Comparison of ENCODE assay signal across 8 cellular contexts in genomic region chr3:131794766-131795381, GRCh38.
DNase-seq lines count a peak whose midpoint lies in the region; ATAC-seq, FAIRE-seq and TF ChIP-seq lines count a peak whose summit lies in the region.

No MANE protein-coding gene starts in this region.

- no peak overlapping the region for H2AFZ ChIP-seq in HepG2 (ENCODE audit: low read length)

- H3K4me1 ChIP-seq in Panc1 (ENCODE audit: control insufficient read depth, insufficient read depth, low read length) = no peaks in the 10 kb centered on the region
- H3K4me1 ChIP-seq in HepG2 (ENCODE audit: insufficient read depth, low read length) = no peaks in the 10 kb centered on the region
- H3K4me1 ChIP-seq in thoracic aorta (ENCODE audit: control insufficient read depth in 1 of 2, low read depth in 2 of 2) = peaks cover 2 to 6% of the 10 kb centered on the region in 2 donors

- H3K27me3 ChIP-seq in Panc1 (ENCODE audit: control insufficient read depth, insufficient read depth, low read length) (0 out of 2 replicates have a peak, but pooled peaks cover 3% of the 10 kb centered on the region), HepG2 (ENCODE audit: control insufficient read depth in 1 of 2, insufficient read depth in 2 of 2, low read length in 2 of 2) (no peaks in the 10 kb centered on the region), thoracic aorta (replicated peaks; ENCODE audit: insufficient read depth) (no peaks in the 10 kb centered on the region)

- 22% methylated on average over 5 of the region's 5 CpGs for WGBS in HepG2 (ENCODE audit: low lambda C conversion rate)

- TF ChIP-seq POLR2A in HepG2 (IDR thresholded peaks at IDR 0.05; ENCODE audit: insufficient read depth in 1 of 2, low read depth in 2 of 2, low read length in 2 of 2) = no peak

- TF ChIP-seq CTCF in Panc1 (IDR thresholded peaks at IDR 0.05) (peak; percentile 86), coronary artery (IDR thresholded peaks at IDR 0.05) (peak; percentile 61), HepG2 (CRISPR knock-in tag; IDR thresholded peaks at IDR 0.05) (peak; percentile 79), thoracic aorta (IDR thresholded peaks at IDR 0.05) (peak; percentile 79)

- no peak overlapping the region for H3K4me3 ChIP-seq in Panc1 (ENCODE audit: low read depth in 2 of 2, low read length in 2 of 2)
- H3K4me3 ChIP-seq in coronary artery = no peak overlapping the region
- no peak overlapping the region for H3K4me3 ChIP-seq in HepG2 (replicated peaks in 1 of 3; ENCODE audit: insufficient read depth in 1 of 3, low read depth in 2 of 3, low read length in 3 of 3)
- H3K4me3 ChIP-seq in thoracic aorta = no peak overlapping the region

- peak; percentile 61 for FAIRE-seq in HepG2 (lab: Jason Lieb, UNC)

- no peak overlapping the region for H3K4me3 Mint-ChIP-seq in activated CD4-positive, alpha-beta T cell treated with anti-CD3 and anti-CD28 coated beads, Interleukin-2, amount 10 ng/mL, durations not matched to agents 24 days and 14 days

- no peaks in the 10 kb centered on the region for H3K9me3 Mint-ChIP-seq in activated CD4-positive, alpha-beta T cell treated with anti-CD3 and anti-CD28 coated beads, Interleukin-2, amount 10 ng/mL, durations not matched to agents 24 days and 14 days

- CTCF ChIA-PET in Panc1 (lab: Charles Lee) = interaction anchor here (0.6 to 1.6 kb wide), 4 partner anchors 59 to 293 kb away, joined by 3 to 6 read pairs (median 4); no protein-coding TSS in a partner anchor
- CTCF ChIA-PET in HepG2 (lab: Yijun Ruan, JAX; ENCODE audit: low intra/inter-chr PET ratio, low total read pairs) = interaction anchor here (0.7 to 2.0 kb wide), 7 partner anchors 234 to 762 kb away, joined by 3 to 28 read pairs (median 4); partner anchors contain the start of gene CPNE4

- H3K27ac ChIP-seq in Panc1 (ENCODE audit: low read length) (no peak overlapping the region), coronary artery (no peak overlapping the region), HepG2 (ENCODE audit: extremely low read length, insufficient read depth, low read length) (no peak overlapping the region), thoracic aorta (no peak overlapping the region)

- DNase-seq in activated CD4-positive, alpha-beta T cell treated with anti-CD3 and anti-CD28 coated beads, Interleukin-2, amount 10 ng/mL, durations not matched to agents 24 days and 14 days = peak; percentile 75
- DNase-seq in activated CD4-positive, alpha-beta T cell treated with anti-CD3 and anti-CD28 coated beads for 1 hour = no peak
- peak; percentile 34 for DNase-seq in HS-5 (ENCODE audit: low read depth)
- DNase-seq in Panc1 (ENCODE audit: low read depth, low spot score) = peak; percentile 39
- no peak for DNase-seq in coronary artery (ENCODE audit: low spot score)
- peak; percentile 24 for DNase-seq in HepG2 (ENCODE audit: low spot score)
- no peak for DNase-seq in thoracic aorta (ENCODE audit: low spot score)

- no peaks in the 10 kb centered on the region for H3K36me3 ChIP-seq in Panc1 (ENCODE audit: control insufficient read depth, insufficient read depth, low read length)
- no peaks in the 10 kb centered on the region for H3K36me3 ChIP-seq in HepG2 (replicated peaks in 1 of 2; ENCODE audit: control insufficient read depth in 1 of 2, insufficient read depth in 2 of 2, low read length in 2 of 2)
- no peaks in the 10 kb centered on the region for H3K36me3 ChIP-seq in thoracic aorta

- no peaks in the 10 kb centered on the region for H3K36me3 Mint-ChIP-seq in activated CD4-positive, alpha-beta T cell treated with anti-CD3 and anti-CD28 coated beads, Interleukin-2, amount 10 ng/mL, durations not matched to agents 24 days and 14 days (ENCODE audit: low read depth)

- POLR2A ChIA-PET in Panc1 (lab: Charles Lee) (no interaction called here), HepG2 (lab: Yijun Ruan, JAX) (no interaction called here)

- in situ Hi-C loops in Panc1 (cut with HindIII; ENCODE audit: low pct_unique_long_range_greater_than_20kb, low sequenced_read_pairs) (no loop called here), HepG2 (cut with HindIII; ENCODE audit: extremely low pct_ligation_motif_present, low pct_unique_long_range_greater_than_20kb) (loop anchor here (5.0 kb wide), 1 partner anchor 232 kb away; no protein-coding TSS in a partner anchor)

- H3K9ac ChIP-seq in HepG2 (ENCODE audit: insufficient read depth, low read depth, low read length) = no peak overlapping the region

- ATAC-seq in GM21360 (IDR thresholded peaks at IDR 0.05; ENCODE audit: unreplicated experiment) (peak; percentile 61), Panc1 (peak; percentile 97), HepG2 (peak; percentile 88), thoracic aorta (ENCODE audit: insufficient number of reproducible peaks, low FRiP score, low read depth) (peak; percentile 73)

- H4K20me1 ChIP-seq in HepG2 (ENCODE audit: insufficient read depth, low read length) = no peaks in the 10 kb centered on the region

- H3K27me3 Mint-ChIP-seq in activated CD4-positive, alpha-beta T cell treated with anti-CD3 and anti-CD28 coated beads, Interleukin-2, amount 10 ng/mL, durations not matched to agents 24 days and 14 days = peaks cover 10% of the 10 kb centered on the region

- BruUV-seq in Panc1 (replicated peaks; lab: Mats Ljungman, UMichigan) = no TSS peak
- no TSS peak for BruUV-seq in HepG2 (replicated peaks; lab: Mats Ljungman, UMichigan)

- no peaks in the 10 kb centered on the region for H3K79me2 ChIP-seq in HepG2 (ENCODE audit: insufficient read depth, low read length)

- peak; percentile 38; the same call in 1 of the 2 replicates for TF ChIP-seq RAD21 in HepG2 (CRISPR knock-in tag; IDR thresholded peaks at IDR 0.05)

- H3K4me1 Mint-ChIP-seq in activated CD4-positive, alpha-beta T cell treated with anti-CD3 and anti-CD28 coated beads, Interleukin-2, amount 10 ng/mL, durations not matched to agents 24 days and 14 days = peaks cover 5% of the 10 kb centered on the region

- intact Hi-C loops in activated CD4-positive, alpha-beta T cell treated with anti-CD3 and anti-CD28 coated beads, Interleukin-2, amount 10 ng/mL, durations not matched to agents 24 days and 14 days (cut with micrococcal nuclease) = loop anchor here (1.0 to 5.0 kb wide), 3 partner anchors 234 to 763 kb away; no protein-coding TSS in a partner anchor
- intact Hi-C loops in Panc1 (cut with micrococcal nuclease; ENCODE audit: unreplicated experiment) (loop anchor here (1.0 to 10.0 kb wide), 2 partner anchors 234 to 390 kb away; no protein-coding TSS in a partner anchor), HepG2 (cut with micrococcal nuclease; ENCODE audit: unreplicated experiment) (loop anchor here (1.0 to 10.0 kb wide), 2 partner anchors 234 to 760 kb away; no protein-coding TSS in a partner anchor)

- H3K9me3 ChIP-seq in Panc1 (ENCODE audit: control insufficient read depth, insufficient read depth, low read depth, low read length) (no peaks in the 10 kb centered on the region), HepG2 (ENCODE audit: low read length) (no peaks in the 10 kb centered on the region), thoracic aorta (no peaks in the 10 kb centered on the region)

- no peak overlapping the region for H3K27ac Mint-ChIP-seq in activated CD4-positive, alpha-beta T cell treated with anti-CD3 and anti-CD28 coated beads, Interleukin-2, amount 10 ng/mL, durations not matched to agents 24 days and 14 days

- H3K4me2 ChIP-seq in HepG2 (ENCODE audit: low read depth, low read length) = no peak overlapping the region

- TF ChIP-seq EP300 in HepG2 (IDR thresholded peaks at IDR 0.05; ENCODE audit: low read depth in 2 of 2, low read length in 2 of 2) = no peak
- no peak for TF ChIP-seq EP300 in HepG2 (CRISPR knock-in tag; IDR thresholded peaks at IDR 0.05; ENCODE audit: borderline replicate concordance)

TF ChIP-seq in HepG2, 621 proteins besides CTCF, POLR2A, EP300 and RAD21:
- TF ChIP-seq SMC3 (IDR thresholded peaks at IDR 0.05; ENCODE audit: low read length) = peak; percentile 80
- no peak for TF ChIP-seq ZBTB3 (CRISPR knock-in tag; IDR thresholded peaks at IDR 0.05; ENCODE audit: borderline replicate concordance, low read depth)
- peak; percentile 66 for TF ChIP-seq STAG1 (CRISPR knock-in tag; IDR thresholded peaks at IDR 0.05)

Comparison
In these comparisons a context has a peak if more than half of its experiments do, and no peak if none do; other contexts are left out.
1. DNase-seq: peak in activated CD4-positive, alpha-beta T cell treated with anti-CD3 and anti-CD28 coated beads, Interleukin-2, amount 10 ng/mL, durations not matched to agents 24 days and 14 days (single experiment), HS-5 (single experiment), Panc1 (single experiment) and HepG2 (single experiment); none in activated CD4-positive, alpha-beta T cell treated with anti-CD3 and anti-CD28 coated beads for 1 hour (single experiment), coronary artery (single experiment) and thoracic aorta (single experiment).
2. Peak in every context shown above with its lines, with median percentiles within 50 percentile points of each other: ATAC-seq and CTCF ChIP-seq.